Comparison of ENCODE assay signal across 8 cellular contexts in genomic region chr3:39189648-39190269, GRCh38. TPM values are rescaled to one million over a fixed set of nuclear protein-coding genes. Genes with fewer than 3 reads are reported as not detected.
DNase-seq lines count a peak whose midpoint lies in the region; ATAC-seq and TF ChIP-seq lines count a peak whose summit lies in the region.

No MANE protein-coding gene starts in this region.

- H2AFZ ChIP-seq in HCT116 (ENCODE audit: low read depth, low read length, poor library complexity, severe bottlenecking): no peak overlapping the region

- H3K27ac ChIP-seq in HCT116 (ENCODE audit: low read depth, low read length) (no peak overlapping the region), right lobe of liver (peak overlapping the region in 1 of 3 donors; percentile 4)

- ATAC-seq in HCT116 (peak; percentile 82), right lobe of liver (peak; percentile 84 to 97 (median 91)), HG03196 (IDR thresholded peaks at IDR 0.05; ENCODE audit: unreplicated experiment) (no peak)

- no peak overlapping the region for H3K4me2 ChIP-seq in HCT116 (ENCODE audit: low read length)

- H3K79me2 ChIP-seq in HCT116 (ENCODE audit: insufficient read depth, low read length): no peaks in the 10 kb centered on the region

- no peaks in the 10 kb centered on the region for H3K9me2 ChIP-seq in HCT116 (ENCODE audit: insufficient read depth)

- H3K9me3 ChIP-seq in HCT116 (ENCODE audit: control insufficient read depth in 1 of 2, insufficient read depth in 1 of 2, low read depth in 1 of 2, low read length in 2 of 2) (no peaks in the 10 kb centered on the region), right lobe of liver (no peaks in the 10 kb centered on the region)

- no peak overlapping the region for H3K9ac ChIP-seq in HCT116 (ENCODE audit: low read length)

- POLR2A ChIA-PET in HCT116 (lab: Charles Lee): interaction anchor here (0.7 kb wide), 1 partner anchor 98 kb away, joined by 3 read pairs; no protein-coding TSS in a partner anchor

- peak; percentile 87 for TF ChIP-seq RAD21 in HCT116 (IDR thresholded peaks at IDR 0.05; ENCODE audit: low read depth)

- H3K4me3 ChIP-seq in HCT116 (replicated peaks in 1 of 2; ENCODE audit: low read depth in 1 of 2, low read length in 2 of 2) (no peak overlapping the region), right lobe of liver (no peak overlapping the region)

- H3K36me3 ChIP-seq in HCT116 (ENCODE audit: control insufficient read depth in 1 of 2, insufficient read depth in 2 of 2, low read length in 2 of 2): no peaks in the 10 kb centered on the region
- no peaks in the 10 kb centered on the region for H3K36me3 ChIP-seq in right lobe of liver

- BruUV-seq in HCT116 (replicated peaks; lab: Mats Ljungman, UMichigan): no TSS peak

- RAD21 ChIA-PET in HCT116 (lab: Charles Lee; ENCODE audit: low non-redundant PET in 1 of 2, low total read pairs in 2 of 2, uncharacterized antibody in 2 of 2, unreplicated experiment in 2 of 2): interaction anchor here (0.8 to 3.5 kb wide), 3 partner anchors 63 to 99 kb away, joined by 4 to 23 read pairs (median 21); no protein-coding TSS in a partner anchor

- no peaks in the 10 kb centered on the region for H4K20me1 ChIP-seq in HCT116 (ENCODE audit: insufficient read depth)

- H3K4me1 ChIP-seq in HCT116 (ENCODE audit: control insufficient read depth in 1 of 2, insufficient read depth in 2 of 2, low read length in 2 of 2) (peaks cover 0 to 21% of the 10 kb centered on the region in 2 experiments; a peak in 1 of 4 replicates), right lobe of liver (no peaks in the 10 kb centered on the region)

- TF ChIP-seq CTCF in HCT116 (IDR thresholded peaks at IDR 0.05 in 2 of 3, conservative IDR thresholded peaks at IDR 0.05 in 1 of 3; ENCODE audit: borderline replicate concordance in 1 of 3, insufficient read depth in 1 of 3, low read depth in 2 of 3, low read length in 2 of 3) (peak; percentile 72 to 84 (median 72)), right lobe of liver (IDR thresholded peaks at IDR 0.05) (peak; percentile 74 to 90 (median 84))

- TF ChIP-seq POLR2A in HCT116 (IDR thresholded peaks at IDR 0.05; ENCODE audit: borderline replicate concordance, extremely low read depth, insufficient read depth, insufficient read length) (no peak), right lobe of liver (IDR thresholded peaks at IDR 0.05) (no peak)

- intact Hi-C loops in HCT116 (cut with micrococcal nuclease) (loop anchor here (1.0 to 5.0 kb wide), 3 partner anchors 99 to 308 kb away; no protein-coding TSS in a partner anchor), right lobe of liver (cut with DNase I) (loop anchor here (5.0 to 10.0 kb wide), 3 partner anchors 95 to 185 kb away; partner anchors contain the start of gene CX3CR1 (in 1 of the 2))

- 16% methylated on average over 8 of the region's 8 CpGs for WGBS in right lobe of liver (ENCODE audit: insufficient coverage, low coverage, low lambda C conversion rate, missing lambda C conversion rate)

- DNase-seq in DMS53 treated with DMSO at 0.1 percent for 48 hours (lab: John Stamatoyannopoulos, UW; ENCODE audit: unreplicated experiment) (peak; percentile 38), HCT116 (ENCODE audit: low read depth, low spot score) (peak; percentile 53), NCI-H2196 treated with DMSO at 0.1 percent for 48 hours (lab: John Stamatoyannopoulos, UW; ENCODE audit: unreplicated experiment) (peak; percentile 46), dedifferentiated amniotic fluid mesenchymal stem cell (ENCODE audit: extremely low spot score) (peak; percentile 25), right lobe of liver (peak; percentile 63 to 79 (median 70))
- peak; percentile 30 to 33 for DNase-seq in activated CD4-positive, alpha-beta T cell treated with anti-CD3 and anti-CD28 coated beads for 24 hours (ENCODE audit: low read depth in 2 of 2)
- DNase-seq in stimulated activated CD8-positive, alpha-beta memory T cell treated with anti-CD3 and anti-CD28 coated beads, Interleukin-2, amount 100 ng/mL, for 1 hour (ENCODE audit: low read depth in 2 of 2): peak; percentile 24

- no peaks in the 10 kb centered on the region for H3K27me3 ChIP-seq in HCT116 (ENCODE audit: insufficient read depth, low read length)
- H3K27me3 ChIP-seq in right lobe of liver: no peaks in the 10 kb centered on the region

- CTCF ChIA-PET in HCT116 (lab: Charles Lee): interaction anchor here (1.2 to 6.9 kb wide), 5 partner anchors 12 to 188 kb away, joined by 5 to 112 read pairs (median 15); no protein-coding TSS in a partner anchor

TF ChIP-seq in HCT116, 20 proteins besides CTCF, POLR2A, EP300 and RAD21:
- TF ChIP-seq YY1 (IDR thresholded peaks at IDR 0.05; ENCODE audit: extremely low read depth, insufficient replicate concordance, low read depth, low read length) (peak; percentile 36), SRF (IDR thresholded peaks at IDR 0.05; ENCODE audit: low read depth) (no peak)

RNA-seq across cellular contexts. Expression of gene XIRP1, which starts 2.6 kb away (rescaled TPM):
- total RNA-seq in HCT116 (2021; ENCODE audit: unreplicated experiment): not detected
- 0.01 TPM in 1 of 2 replicates, not detected in the other for polyA plus RNA-seq in HCT116 (2012)
- total RNA-seq in right lobe of liver: under 1 TPM in 5 of 6 experiments, not detected in 1; 0.05 to 0.43 (median 0.07) TPM

RNA-seq across cellular contexts. Expression of gene CSRNP1, which starts 36.4 kb away (rescaled TPM):
- total RNA-seq in HCT116 (2021; ENCODE audit: unreplicated experiment) (15.0 TPM), right lobe of liver (10 to 100 TPM in 5 of 6 experiments, 1 to 10 TPM in 1; 6.7 to 43.4 (median 17.4) TPM)
- polyA plus RNA-seq in HCT116 (2012): 22.5 and 60.5 TPM in 2 replicates
